Comparison of ENCODE assay signal across 1 cellular context in the genomic region with DNA sequence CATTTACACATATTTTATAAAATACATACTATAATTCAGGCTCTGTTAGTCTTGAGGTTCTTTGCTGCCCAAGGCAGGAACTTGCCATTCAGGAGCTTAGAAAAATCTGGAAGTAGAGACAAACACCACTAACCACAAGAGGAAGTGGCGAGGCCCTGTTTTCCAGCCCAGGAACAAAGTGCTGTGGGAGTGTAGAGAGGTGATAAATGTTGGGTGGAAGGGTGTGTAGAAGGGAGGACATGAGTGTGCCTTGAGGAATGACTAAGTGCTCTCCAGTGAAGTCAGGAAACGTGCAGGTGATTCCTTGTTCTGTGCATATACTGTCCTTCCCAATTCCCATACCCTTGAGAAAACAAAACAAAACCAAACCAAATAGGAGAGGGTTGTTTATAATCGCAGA.
TF ChIP-seq lines count a peak whose summit lies in the region.

No MANE protein-coding gene starts in this region.

TF ChIP-seq in GM23338, 12 proteins besides CTCF, POLR2A, EP300 and RAD21 (continued from another document):
- TF ChIP-seq ZNF114 (CRISPR knock-in tag; IDR thresholded peaks at IDR 0.05) = no peak
